Comparison of ENCODE assay signal across 8 cellular contexts in genomic region chr20:53738945-53739798, GRCh38.
DNase-seq lines count a peak whose midpoint lies in the region; ATAC-seq and TF ChIP-seq lines count a peak whose summit lies in the region.

No MANE protein-coding gene starts in this region.

- CTCF ChIA-PET in activated CD8-positive, alpha-beta T cell treated with anti-CD3 and anti-CD28 coated beads for 36 hours (lab: Charles Lee), result interaction anchor here (0.7 to 1.8 kb wide), 7 partner anchors 9 to 201 kb away, joined by 3 to 6 read pairs (median 4); no protein-coding TSS in a partner anchor
- CTCF ChIA-PET in activated CD8-positive, alpha-beta T cell treated with anti-CD3 and anti-CD28 coated beads, Interleukin-2, amount 10 ng/mL, durations not matched to agents 7 days and 5 days (lab: Charles Lee), result interaction anchor here (1.1 to 3.6 kb wide), 8 partner anchors 9 to 160 kb away, joined by 3 to 14 read pairs (median 5); no protein-coding TSS in a partner anchor

- no peak for DNase-seq in activated CD8-positive, alpha-beta T cell treated with anti-CD3 and anti-CD28 coated beads for 36 hours
- DNase-seq in activated CD8-positive, alpha-beta T cell treated with anti-CD3 and anti-CD28 coated beads, Interleukin-2, amount 10 ng/mL, durations not matched to agents 7 days and 5 days, result no peak
- DNase-seq in NCI-H526 (lab: John Stamatoyannopoulos, UW) (peak; percentile 28 to 67), esophagus squamous epithelium (lab: John Stamatoyannopoulos, UW) (no peak), immature natural killer cell (no peak)
- no peak for DNase-seq in stimulated activated naive CD4-positive, alpha-beta T cell treated with Interleukin-2 at 50 U/mL for 16 hours (lab: John Stamatoyannopoulos, UW)
- no peak for DNase-seq in activated CD4-positive, alpha-beta T cell treated with anti-CD3 and anti-CD28 coated beads, Interleukin-2, amount 50 U/mL, for 4 hours

- H3K4me3 ChIP-seq in esophagus squamous epithelium (peak overlapping the region in 3 of 4 donors; percentile 12 to 45 (median 13)), subcutaneous abdominal adipose tissue (ENCODE audit: low read depth in 1 of 5, low read length in 5 of 5) (peak overlapping the region in 3 of 5 donors; percentile 23 to 53 (median 48))

- H3K9ac ChIP-seq in subcutaneous abdominal adipose tissue (ENCODE audit: low read length in 5 of 5), result peak overlapping the region in 3 of 5 donors; percentile 9 to 41 (median 22)

- H3K27me3 Mint-ChIP-seq in activated CD8-positive, alpha-beta T cell treated with anti-CD3 and anti-CD28 coated beads for 36 hours, result no peaks in the 10 kb centered on the region
- H3K27me3 Mint-ChIP-seq in activated CD8-positive, alpha-beta T cell treated with anti-CD3 and anti-CD28 coated beads, Interleukin-2, amount 10 ng/mL, durations not matched to agents 7 days and 5 days (ENCODE audit: low read depth), result no peaks in the 10 kb centered on the region
- H3K27me3 Mint-ChIP-seq in immature natural killer cell (ENCODE audit: low read depth in 3 of 3), result peaks cover 0 to 7% (median 5%) of the 10 kb centered on the region in 3 donors

- peak overlapping the region; percentile 72 for H3K4me3 Mint-ChIP-seq in activated CD8-positive, alpha-beta T cell treated with anti-CD3 and anti-CD28 coated beads for 36 hours
- no peak overlapping the region for H3K4me3 Mint-ChIP-seq in activated CD8-positive, alpha-beta T cell treated with anti-CD3 and anti-CD28 coated beads, Interleukin-2, amount 10 ng/mL, durations not matched to agents 7 days and 5 days
- no peak overlapping the region for H3K4me3 Mint-ChIP-seq in immature natural killer cell

- intact Hi-C loops in activated CD8-positive, alpha-beta T cell treated with anti-CD3 and anti-CD28 coated beads for 36 hours (cut with micrococcal nuclease), result no loop called here
- intact Hi-C loops in esophagus squamous epithelium (cut with DNase I), result no loop called here

- TF ChIP-seq CTCF in activated CD8-positive, alpha-beta T cell treated with anti-CD3 and anti-CD28 coated beads for 36 hours (IDR thresholded peaks at IDR 0.05), result no peak
- TF ChIP-seq CTCF in esophagus squamous epithelium (IDR thresholded peaks at IDR 0.05), result no peak

- H3K27me3 ChIP-seq in esophagus squamous epithelium, result no peaks in the 10 kb centered on the region
- H3K27me3 ChIP-seq in subcutaneous abdominal adipose tissue (ENCODE audit: control insufficient read depth in 5 of 5, insufficient read depth in 4 of 5, low read length in 5 of 5), result no peaks in the 10 kb centered on the region

- WGBS in esophagus squamous epithelium, 2 donors, result 42 to 51% methylated on average over 11 of the region's 11 CpGs

- POLR2A ChIA-PET in activated CD8-positive, alpha-beta T cell treated with anti-CD3 and anti-CD28 coated beads for 36 hours (lab: Charles Lee), result interaction anchor here (0.7 to 3.3 kb wide), 7 partner anchors 10 to 211 kb away, joined by 3 to 8 read pairs (median 3); partner anchors contain the start of gene ZNF217
- POLR2A ChIA-PET in activated CD8-positive, alpha-beta T cell treated with anti-CD3 and anti-CD28 coated beads, Interleukin-2, amount 10 ng/mL, durations not matched to agents 7 days and 5 days (lab: Charles Lee), result interaction anchor here (1.5 to 2.8 kb wide), 5 partner anchors 9 to 133 kb away, joined by 5 to 10 read pairs (median 6); no protein-coding TSS in a partner anchor

- ATAC-seq in activated CD8-positive, alpha-beta T cell treated with anti-CD3 and anti-CD28 coated beads for 36 hours, result no peak
- ATAC-seq in activated CD8-positive, alpha-beta T cell treated with anti-CD3 and anti-CD28 coated beads, Interleukin-2, amount 10 ng/mL, durations not matched to agents 7 days and 5 days, result no peak

- peak overlapping the region; percentile 17 for H3K27ac Mint-ChIP-seq in activated CD8-positive, alpha-beta T cell treated with anti-CD3 and anti-CD28 coated beads for 36 hours
- H3K27ac Mint-ChIP-seq in activated CD8-positive, alpha-beta T cell treated with anti-CD3 and anti-CD28 coated beads, Interleukin-2, amount 10 ng/mL, durations not matched to agents 7 days and 5 days, result no peak overlapping the region
- H3K27ac Mint-ChIP-seq in immature natural killer cell, result peak overlapping the region in 1 of 6 donors; percentile 64

- no peaks in the 10 kb centered on the region for H3K36me3 Mint-ChIP-seq in activated CD8-positive, alpha-beta T cell treated with anti-CD3 and anti-CD28 coated beads for 36 hours (ENCODE audit: low read depth)
- no peaks in the 10 kb centered on the region for H3K36me3 Mint-ChIP-seq in activated CD8-positive, alpha-beta T cell treated with anti-CD3 and anti-CD28 coated beads, Interleukin-2, amount 10 ng/mL, durations not matched to agents 7 days and 5 days (ENCODE audit: low read depth)
- H3K36me3 Mint-ChIP-seq in immature natural killer cell, result peaks cover 0 to 3% (median 0%) of the 10 kb centered on the region in 3 donors

- peaks cover 20 to 67% (median 30%) of the 10 kb centered on the region in 3 donors for H3K4me1 ChIP-seq in esophagus squamous epithelium
- peaks cover 9 to 36% (median 31%) of the 10 kb centered on the region in 5 donors for H3K4me1 ChIP-seq in subcutaneous abdominal adipose tissue (ENCODE audit: control insufficient read depth in 5 of 5, insufficient read depth in 5 of 5, low read length in 5 of 5)

- H3K4me1 Mint-ChIP-seq in activated CD8-positive, alpha-beta T cell treated with anti-CD3 and anti-CD28 coated beads for 36 hours (ENCODE audit: low read depth), result peaks cover 55% of the 10 kb centered on the region
- H3K4me1 Mint-ChIP-seq in activated CD8-positive, alpha-beta T cell treated with anti-CD3 and anti-CD28 coated beads, Interleukin-2, amount 10 ng/mL, durations not matched to agents 7 days and 5 days (ENCODE audit: low read depth), result peaks cover 73% of the 10 kb centered on the region
- H3K4me1 Mint-ChIP-seq in immature natural killer cell, result peaks cover 29 to 44% of the 10 kb centered on the region in 2 donors

- H3K9me3 Mint-ChIP-seq in activated CD8-positive, alpha-beta T cell treated with anti-CD3 and anti-CD28 coated beads for 36 hours, result no peaks in the 10 kb centered on the region
- H3K9me3 Mint-ChIP-seq in activated CD8-positive, alpha-beta T cell treated with anti-CD3 and anti-CD28 coated beads, Interleukin-2, amount 10 ng/mL, durations not matched to agents 7 days and 5 days (ENCODE audit: insufficient read depth), result no peaks in the 10 kb centered on the region
- no peaks in the 10 kb centered on the region for H3K9me3 Mint-ChIP-seq in immature natural killer cell

- no peaks in the 10 kb centered on the region for H3K36me3 ChIP-seq in esophagus squamous epithelium
- H3K36me3 ChIP-seq in subcutaneous abdominal adipose tissue (ENCODE audit: control insufficient read depth in 5 of 5, insufficient read depth in 5 of 5, low read length in 5 of 5), result no peaks in the 10 kb centered on the region

- no peak for TF ChIP-seq POLR2A in esophagus squamous epithelium (IDR thresholded peaks at IDR 0.05)

- H3K9me3 ChIP-seq in esophagus squamous epithelium (no peaks in the 10 kb centered on the region), subcutaneous abdominal adipose tissue (ENCODE audit: control insufficient read depth in 5 of 5, low read length in 5 of 5) (no peaks in the 10 kb centered on the region)

- H3K27ac ChIP-seq in esophagus squamous epithelium (peak overlapping the region; percentile 75 to 81 (median 78)), subcutaneous abdominal adipose tissue (ENCODE audit: low read depth, low read length) (peak overlapping the region; percentile 90)

Comparison
In these comparisons a context has a peak if more than half of its experiments do, and no peak if none do; other contexts are left out.
1. DNase-seq: peak in NCI-H526 (2 of 2); none in activated CD8-positive, alpha-beta T cell treated with anti-CD3 and anti-CD28 coated beads for 36 hours (single experiment), activated CD8-positive, alpha-beta T cell treated with anti-CD3 and anti-CD28 coated beads, Interleukin-2, amount 10 ng/mL, durations not matched to agents 7 days and 5 days (single experiment), esophagus squamous epithelium (single experiment), immature natural killer cell (0 of 3), stimulated activated naive CD4-positive, alpha-beta T cell treated with Interleukin-2 at 50 U/mL for 16 hours (single experiment) and activated CD4-positive, alpha-beta T cell treated with anti-CD3 and anti-CD28 coated beads, Interleukin-2, amount 50 U/mL, for 4 hours (0 of 2).